In the genomic region with DNA sequence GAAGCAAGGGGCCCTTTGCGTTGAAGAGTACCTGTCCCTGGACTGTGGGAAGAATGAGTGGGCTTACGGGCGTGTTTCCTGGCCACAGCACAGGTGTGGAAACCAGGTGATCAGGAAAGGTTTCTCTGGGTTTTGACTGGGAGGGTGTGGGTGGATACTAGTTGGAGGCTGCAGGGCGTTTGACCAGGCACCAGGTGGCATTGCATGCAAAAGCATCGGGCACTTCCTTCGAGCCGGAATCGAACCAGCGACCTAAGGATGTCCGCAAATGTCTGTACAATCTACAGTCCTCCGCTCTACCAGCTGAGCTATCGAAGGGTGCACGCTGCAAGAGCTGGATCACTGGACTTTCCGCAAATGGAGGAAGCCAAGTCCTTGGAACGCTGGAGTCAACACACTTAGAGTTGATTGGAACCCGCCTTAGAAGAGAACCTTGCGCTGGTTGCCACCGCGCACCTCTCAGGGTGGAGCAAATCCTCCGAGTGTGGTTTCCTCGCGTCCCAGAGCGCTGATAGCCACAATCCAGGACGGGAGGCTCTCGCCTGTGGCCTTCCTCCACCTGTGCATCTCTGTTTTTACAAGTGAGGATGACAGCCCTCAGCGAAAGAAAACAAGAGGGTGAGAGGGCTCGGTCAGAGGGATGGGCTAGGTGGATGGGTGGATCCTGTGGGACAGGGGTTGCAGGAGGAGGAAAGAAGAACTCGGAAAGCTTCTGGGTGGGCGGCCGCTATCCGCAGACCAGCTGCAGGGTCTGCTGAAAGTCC, we compare ENCODE assay signal across 9 cellular contexts. TPM values are rescaled to one million over a fixed set of nuclear protein-coding genes. Genes with fewer than 3 reads are reported as not detected.
A peak's percentile ranks its signal among the peaks of the same experiment; 100 is the strongest.
DNase-seq lines count a peak whose midpoint lies in the region; ATAC-seq and FAIRE-seq lines count a peak whose summit lies in the region.
"Had no signal": no experiment of that assay in that cellular context is flagged by ENCODE, and none has a peak within 500 bp of the region (broad histone marks: within the 10 kb centered on the region; RNA-seq: fewer than 3 reads in every experiment).

No MANE protein-coding gene starts in this region.

- peaks cover 12 to 25% of the 10 kb centered on the region in 2 donors for H3K27me3 Mint-ChIP-seq in T-cell

- no peaks in the 10 kb centered on the region for H3K36me3 Mint-ChIP-seq in T-cell

- H3K4me1 ChIP-seq in iPS-18a (ENCODE audit: control insufficient read depth, low read depth, low read length) = no peaks in the 10 kb centered on the region
- H3K4me1 ChIP-seq in small intestine (ENCODE audit: control insufficient read depth in 2 of 2, insufficient read depth in 1 of 2, low read depth in 1 of 2, low read length in 1 of 2) = no peaks in the 10 kb centered on the region

- H3K9ac ChIP-seq in iPS-18a (ENCODE audit: low read length) = peak overlapping the region; percentile 30

- WGBS in small intestine, 3 donors = 16 to 56% (median 42%) methylated on average over 31 of the region's 31 CpGs

- H3K27ac ChIP-seq in iPS-18a (ENCODE audit: low read length) = no peak overlapping the region
- H3K27ac ChIP-seq in small intestine (ENCODE audit: low read depth in 1 of 2, low read length in 1 of 2) = no peak overlapping the region

- H3K27ac Mint-ChIP-seq in T-cell = peak overlapping the region in 1 of 2 donors; percentile 33

- H3K27me3 ChIP-seq in iPS-18a (ENCODE audit: control insufficient read depth, insufficient read depth, low read length) (peaks cover 30% of the 10 kb centered on the region), small intestine (ENCODE audit: control insufficient read depth in 2 of 2, insufficient read depth in 2 of 2, low read length in 2 of 2) (no peaks in the 10 kb centered on the region)

- peaks cover 0 to 4% (median 0%) of the 10 kb centered on the region in 3 donors for H3K9me3 Mint-ChIP-seq in T-cell

- FAIRE-seq in small intestine (lab: Jason Lieb, UNC) = no peak
- FAIRE-seq: TTC549 had no signal

- POLR2A ChIA-PET in T-cell (lab: Charles Lee) = interaction anchor here in 1 of 2 donors (0.6 kb wide), 1 partner anchor 32 kb away, joined by 3 read pairs; no protein-coding TSS in a partner anchor

- ATAC-seq in GM19438 (IDR thresholded peaks at IDR 0.05; ENCODE audit: low read depth, unreplicated experiment) = peak; percentile 57
- ATAC-seq in T-cell (replicated peaks in 1 of 4) = peak; percentile 83 to 92 (median 89)

- H3K9me3 ChIP-seq in iPS-18a (ENCODE audit: control insufficient read depth, low read depth, low read length) (no peaks in the 10 kb centered on the region), small intestine (ENCODE audit: control insufficient read depth, low read depth) (no peaks in the 10 kb centered on the region)

- H3K4me3 Mint-ChIP-seq in T-cell = peak overlapping the region; percentile 66 to 84 (median 71)

- DNase-seq in C1 segment of cervical spinal cord (lab: John Stamatoyannopoulos, UW) = peak in 10 of 14 donors; percentile 13 to 77 (median 27)
- DNase-seq in HUDEP-2 (lab: John Stamatoyannopoulos, UW; ENCODE audit: unreplicated experiment in 76 of 76) = peak in 74 of 76 experiments; percentile 21 to 93 (median 72)
- peak; percentile 44 to 77 (median 68) for DNase-seq in T-cell
- DNase-seq in amygdala (lab: John Stamatoyannopoulos, UW) = peak in 31 of 56 donors; percentile 1 to 68 (median 27)
- DNase-seq in small intestine = peak; percentile 64
- no peak for DNase-seq in DMS79 (lab: John Stamatoyannopoulos, UW)

- CTCF ChIA-PET in T-cell (lab: Charles Lee) = interaction anchor here (0.6 to 4.1 kb wide), 11 partner anchors 11 to 590 kb away, joined by 3 to 35 read pairs (median 5); a partner anchor contains a TSS

- H3K36me3 ChIP-seq in iPS-18a (ENCODE audit: control insufficient read depth, low read depth, low read length) = no peaks in the 10 kb centered on the region
- H3K36me3 ChIP-seq in small intestine (ENCODE audit: control insufficient read depth in 2 of 2, insufficient read depth in 2 of 2, low read length in 2 of 2) = no peaks in the 10 kb centered on the region

- peak overlapping the region; percentile 88 for H3K4me3 ChIP-seq in iPS-18a (ENCODE audit: low read length)
- H3K4me3 ChIP-seq in small intestine (ENCODE audit: low read depth in 1 of 2, low read length in 2 of 2) = no peak overlapping the region

- peaks cover 28 to 32% (median 32%) of the 10 kb centered on the region in 3 donors for H3K4me1 Mint-ChIP-seq in T-cell

RNA-seq across cellular contexts. Expression of a gene that starts 21.2 kb away (rescaled TPM):
- total RNA-seq in T-cell = under 1 TPM in 4 of 5 donors, not detected in 1; 0.46 to 0.86 (median 0.56) TPM
- polyA plus RNA-seq in small intestine = 10 to 100 TPM in 2 of 3 donors, 1 to 10 TPM in 1; 8.1 to 44.2 (median 18.1) TPM

RNA-seq across cellular contexts. Expression of a gene that starts 21.7 kb away (rescaled TPM):
- total RNA-seq in T-cell = not detected
- not detected for polyA plus RNA-seq in small intestine

RNA-seq across cellular contexts. Expression of a gene that starts 25.4 kb away (rescaled TPM):
- 1 to 10 TPM in 1 of 5 donors, under 1 TPM in 2, not detected in 2; 0.85 to 1.4 (median 0.99) TPM for total RNA-seq in T-cell
- polyA plus RNA-seq in small intestine = 10 to 100 TPM; 13.4 to 24.9 (median 16.8) TPM
